In genomic region chr17:74481621-74482020, GRCh38 we compare ENCODE assay signal across 1 cellular context.
TF ChIP-seq lines count a peak whose summit lies in the region.

No MANE protein-coding gene starts in this region.

TF ChIP-seq in H1, 55 proteins besides CTCF, POLR2A, EP300 and RAD21:
- TF ChIP-seq MAFK (IDR thresholded peaks at IDR 0.05; ENCODE audit: low read depth, low read length) (no peak), SUZ12 (IDR thresholded peaks at IDR 0.05; ENCODE audit: low read length) (no peak), BACH1 (IDR thresholded peaks at IDR 0.05; ENCODE audit: low read length) (no peak), CHD2 (IDR thresholded peaks at IDR 0.05; ENCODE audit: low read length) (no peak), USF2 (IDR thresholded peaks at IDR 0.05; ENCODE audit: low read length) (no peak), TAF1 (IDR thresholded peaks at IDR 0.05; ENCODE audit: low read depth, low read length) (no peak), RBBP5 (IDR thresholded peaks at IDR 0.05; ENCODE audit: borderline replicate concordance, low read depth, low read length) (no peak), ATF3 (IDR thresholded peaks at IDR 0.05; ENCODE audit: insufficient read depth, low read depth, low read length) (no peak), TCF12 (IDR thresholded peaks at IDR 0.05; ENCODE audit: low read depth, low read length) (no peak), ASH2L (IDR thresholded peaks at IDR 0.05; ENCODE audit: low read length) (no peak)
TF ChIP-seq in H1: peak in this region for 0.
